Comparison of ENCODE assay signal across 12 cellular contexts in the genomic region with DNA sequence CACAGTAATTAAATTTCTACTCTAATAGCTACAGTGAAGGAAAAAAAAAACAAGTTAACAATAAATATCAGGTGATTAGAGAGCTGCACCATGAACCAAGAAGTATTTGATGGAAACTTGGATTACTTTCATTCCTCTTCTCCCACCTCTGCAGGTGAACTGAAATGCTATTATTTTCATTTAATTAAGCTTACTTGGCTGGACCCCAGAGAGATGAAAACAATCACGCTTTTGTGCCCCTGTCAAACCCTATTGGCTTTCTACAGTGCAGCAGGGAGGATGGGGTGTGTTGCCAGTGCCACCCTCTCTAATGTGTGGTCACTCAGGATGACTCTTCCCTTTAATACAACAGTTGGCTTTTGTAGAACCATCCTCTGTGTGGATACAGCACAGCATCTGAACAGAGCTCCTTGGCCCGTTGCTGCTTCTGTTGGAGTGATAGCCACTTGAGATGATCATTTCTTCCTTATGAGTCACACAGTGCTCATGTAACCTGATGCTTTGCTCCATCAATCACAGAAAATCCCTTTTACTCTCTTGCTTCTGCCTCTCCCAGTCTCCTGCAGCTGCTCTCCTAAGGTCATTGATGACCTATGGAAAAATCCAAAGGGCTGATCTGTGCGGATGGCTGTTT. TPM values are rescaled to one million over a fixed set of nuclear protein-coding genes. Genes with fewer than 3 reads are reported as not detected.
DNase-seq lines count a peak whose midpoint lies in the region; ATAC-seq and TF ChIP-seq lines count a peak whose summit lies in the region.
"Had no signal": no experiment of that assay in that cellular context is flagged by ENCODE, and none has a peak within 500 bp of the region (broad histone marks: within the 10 kb centered on the region; RNA-seq: fewer than 3 reads in every experiment).

No MANE protein-coding gene starts in this region.

- TF ChIP-seq EP300 in Ishikawa (IDR thresholded peaks at IDR 0.05; ENCODE audit: borderline replicate concordance) = peak; percentile 89

- intact Hi-C loops in left colon (cut with DNase I, micrococcal nuclease) = loop anchor here (5.0 to 10.0 kb wide), 2 partner anchors 215 to 368 kb away; no protein-coding TSS in a partner anchor

- POLR2A ChIA-PET in AG04450 (lab: Yijun Ruan, JAX) = interaction anchor here (1.0 to 1.4 kb wide), 3 partner anchors 213 to 614 kb away, joined by 3 to 7 read pairs (median 4); no protein-coding TSS in a partner anchor

- ATAC-seq in RWPE2 (ENCODE audit: low read depth) (peak; percentile 93), HG03095 (IDR thresholded peaks at IDR 0.05; ENCODE audit: unreplicated experiment) (no peak), left colon (no peak)

- TF ChIP-seq CTCF in AG04450 (IDR thresholded peaks at IDR 0.05; ENCODE audit: low read depth, low read length) = no peak
- no peak for TF ChIP-seq CTCF in RWPE2 (IDR thresholded peaks at IDR 0.05; ENCODE audit: poor library complexity, severe bottlenecking)

- H3K9me3 ChIP-seq in AG04450 (ENCODE audit: control insufficient read depth, insufficient read depth, low read length) (no peaks in the 10 kb centered on the region), RWPE2 (ENCODE audit: severe bottlenecking) (no peaks in the 10 kb centered on the region)
- H3K9me3 ChIP-seq: adrenal gland had no signal

- no peaks in the 10 kb centered on the region for H3K27me3 ChIP-seq in AG04450 (ENCODE audit: control insufficient read depth, insufficient read depth, low read length)
- no peaks in the 10 kb centered on the region for H3K27me3 ChIP-seq in RWPE2 (ENCODE audit: insufficient read depth, poor library complexity, severe bottlenecking)

- TF ChIP-seq RAD21 in Ishikawa (IDR thresholded peaks at IDR 0.05; ENCODE audit: low read depth) = no peak

- H3K4me3 ChIP-seq in AG04450 (ENCODE audit: low read depth, low read length) (no peak overlapping the region), RWPE2 (ENCODE audit: severe bottlenecking) (no peak overlapping the region)
- H3K4me3 ChIP-seq: adrenal gland had no signal

- CTCF ChIA-PET in AG04450 (lab: Charles Lee) = interaction anchor here (1.0 to 3.7 kb wide), 8 partner anchors 11 to 615 kb away, joined by 3 to 50 read pairs (median 12); no protein-coding TSS in a partner anchor

- H3K4me1 ChIP-seq in RWPE2 (ENCODE audit: insufficient read depth, poor library complexity, severe bottlenecking) = peaks cover 11% of the 10 kb centered on the region
- H3K4me1 ChIP-seq: adrenal gland had no signal

- H3K27ac ChIP-seq in AG04450 (ENCODE audit: low read depth, low read length) (no peak overlapping the region), RWPE2 (ENCODE audit: poor library complexity, severe bottlenecking) (peak overlapping the region; percentile 3)
- H3K27ac ChIP-seq: adrenal gland had no signal

- H3K36me3 ChIP-seq in RWPE2 (ENCODE audit: low read depth) = no peaks in the 10 kb centered on the region
- H3K36me3 ChIP-seq: adrenal gland had no signal

- peak; percentile 60 for DNase-seq in AG04450 (ENCODE audit: low read depth, low spot score)
- DNase-seq in RWPE2 (ENCODE audit: low spot score) = no peak
- DNase-seq in fibroblast of the conjunctiva (ENCODE audit: low read depth) = peak; percentile 47
- no peak for DNase-seq in stimulated activated CD4-positive, alpha-beta T cell treated with anti-CD3 and anti-CD28 coated beads, Interleukin-4, amount 100 ng/mL, for 4 hours
- no peak for DNase-seq in left colon
- no peak for DNase-seq in T-helper 2 cell
- DNase-seq: activated CD4-positive, CD25-positive, alpha-beta regulatory T cell treated with anti-CD3 and anti-CD28 coated beads, Interleukin-2, amount 50 U/mL, for 72 hours; adrenal gland; CD4-positive, CD25-positive, alpha-beta regulatory T cell; NCI-H774 had no signal

TF ChIP-seq in Ishikawa, 13 proteins besides CTCF, POLR2A, EP300 and RAD21:
- TF ChIP-seq TEAD4 (IDR thresholded peaks at IDR 0.05) (peak; percentile 69), ZBTB7A (IDR thresholded peaks at IDR 0.05; ENCODE audit: low read depth) (no peak), EGR1 (IDR thresholded peaks at IDR 0.05) (no peak), TCF12 (IDR thresholded peaks at IDR 0.05; ENCODE audit: low read depth) (peak; percentile 86; the same call in 1 of the 2 replicates), YY1 (IDR thresholded peaks at IDR 0.05; ENCODE audit: low read depth) (no peak), NFIC (IDR thresholded peaks at IDR 0.05) (peak; percentile 87), FOXM1 (IDR thresholded peaks at IDR 0.05; ENCODE audit: borderline replicate concordance, low read depth) (peak; percentile 90; the same call in 1 of the 2 replicates)
- TF ChIP-seq, protein P1, sequence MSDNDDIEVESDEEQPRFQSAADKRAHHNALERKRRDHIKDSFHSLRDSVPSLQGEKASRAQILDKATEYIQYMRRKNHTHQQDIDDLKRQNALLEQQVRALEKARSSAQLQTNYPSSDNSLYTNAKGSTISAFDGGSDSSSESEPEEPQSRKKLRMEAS (IDR thresholded peaks at IDR 0.05) = no peak
- TF ChIP-seq, protein P2, sequence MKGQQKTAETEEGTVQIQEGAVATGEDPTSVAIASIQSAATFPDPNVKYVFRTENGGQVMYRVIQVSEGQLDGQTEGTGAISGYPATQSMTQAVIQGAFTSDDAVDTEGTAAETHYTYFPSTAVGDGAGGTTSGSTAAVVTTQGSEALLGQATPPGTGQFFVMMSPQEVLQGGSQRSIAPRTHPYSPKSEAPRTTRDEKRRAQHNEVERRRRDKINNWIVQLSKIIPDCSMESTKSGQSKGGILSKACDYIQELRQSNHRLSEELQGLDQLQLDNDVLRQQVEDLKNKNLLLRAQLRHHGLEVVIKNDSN (IDR thresholded peaks at IDR 0.05) = no peak
- TF ChIP-seq, protein P3, sequence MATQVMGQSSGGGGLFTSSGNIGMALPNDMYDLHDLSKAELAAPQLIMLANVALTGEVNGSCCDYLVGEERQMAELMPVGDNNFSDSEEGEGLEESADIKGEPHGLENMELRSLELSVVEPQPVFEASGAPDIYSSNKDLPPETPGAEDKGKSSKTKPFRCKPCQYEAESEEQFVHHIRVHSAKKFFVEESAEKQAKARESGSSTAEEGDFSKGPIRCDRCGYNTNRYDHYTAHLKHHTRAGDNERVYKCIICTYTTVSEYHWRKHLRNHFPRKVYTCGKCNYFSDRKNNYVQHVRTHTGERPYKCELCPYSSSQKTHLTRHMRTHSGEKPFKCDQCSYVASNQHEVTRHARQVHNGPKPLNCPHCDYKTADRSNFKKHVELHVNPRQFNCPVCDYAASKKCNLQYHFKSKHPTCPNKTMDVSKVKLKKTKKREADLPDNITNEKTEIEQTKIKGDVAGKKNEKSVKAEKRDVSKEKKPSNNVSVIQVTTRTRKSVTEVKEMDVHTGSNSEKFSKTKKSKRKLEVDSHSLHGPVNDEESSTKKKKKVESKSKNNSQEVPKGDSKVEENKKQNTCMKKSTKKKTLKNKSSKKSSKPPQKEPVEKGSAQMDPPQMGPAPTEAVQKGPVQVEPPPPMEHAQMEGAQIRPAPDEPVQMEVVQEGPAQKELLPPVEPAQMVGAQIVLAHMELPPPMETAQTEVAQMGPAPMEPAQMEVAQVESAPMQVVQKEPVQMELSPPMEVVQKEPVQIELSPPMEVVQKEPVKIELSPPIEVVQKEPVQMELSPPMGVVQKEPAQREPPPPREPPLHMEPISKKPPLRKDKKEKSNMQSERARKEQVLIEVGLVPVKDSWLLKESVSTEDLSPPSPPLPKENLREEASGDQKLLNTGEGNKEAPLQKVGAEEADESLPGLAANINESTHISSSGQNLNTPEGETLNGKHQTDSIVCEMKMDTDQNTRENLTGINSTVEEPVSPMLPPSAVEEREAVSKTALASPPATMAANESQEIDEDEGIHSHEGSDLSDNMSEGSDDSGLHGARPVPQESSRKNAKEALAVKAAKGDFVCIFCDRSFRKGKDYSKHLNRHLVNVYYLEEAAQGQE (IDR thresholded peaks at IDR 0.05; ENCODE audit: low read depth) = no peak

RNA-seq across cellular contexts. Expression of a gene that starts 5.5 kb away (rescaled TPM):
- 13.0 and 15.0 TPM in 2 replicates for polyA plus RNA-seq in AG04450 (2011; rRNA removed)
- polyA minus RNA-seq in AG04450 (2011; rRNA and poly(A)+ RNA removed) = 10.4 and 10.5 TPM in 2 replicates
- total RNA-seq in left colon = 1 to 10 TPM; 3.4 to 8.3 TPM

Comparison
In these comparisons a context has a peak if more than half of its experiments do, and no peak if none do; other contexts are left out.
1. DNase-seq: peak in AG04450 (single experiment) and fibroblast of the conjunctiva (single experiment); none in RWPE2 (single experiment), stimulated activated CD4-positive, alpha-beta T cell treated with anti-CD3 and anti-CD28 coated beads, Interleukin-4, amount 100 ng/mL, for 4 hours (0 of 2), left colon (0 of 2) and T-helper 2 cell (0 of 5).